8 cellular contexts compared by ENCODE assay signal in genomic region chr5:150763023-150763793, GRCh38. TPM values are rescaled to one million over a fixed set of nuclear protein-coding genes. Genes with fewer than 3 reads are reported as not detected.
A peak's percentile ranks its signal among the peaks of the same experiment; 100 is the strongest.
DNase-seq lines count a peak whose midpoint lies in the region; ATAC-seq, FAIRE-seq and TF ChIP-seq lines count a peak whose summit lies in the region.

No MANE protein-coding gene starts in this region.

- H2AFZ ChIP-seq in PC-3 (ENCODE audit: low read length): peak overlapping the region; percentile 27; the same call in 1 of the 2 replicates

- H3K4me1 Mint-ChIP-seq in activated CD4-positive, alpha-beta T cell treated with anti-CD3 and anti-CD28 coated beads, Interleukin-2, amount 10 ng/mL, durations not matched to agents 7 days and 5 days: peaks cover 11% of the 10 kb centered on the region

- intact Hi-C loops in PC-3 (cut with micrococcal nuclease): no loop called here

- H3F3A ChIP-seq in PC-3 (ENCODE audit: low read length, unreplicated experiment): no peaks in the 10 kb centered on the region

- no peaks in the 10 kb centered on the region for H3K36me3 Mint-ChIP-seq in activated CD4-positive, alpha-beta T cell treated with anti-CD3 and anti-CD28 coated beads, Interleukin-2, amount 10 ng/mL, durations not matched to agents 7 days and 5 days (ENCODE audit: low read depth)

- H3K27ac ChIP-seq in PC-3 (ENCODE audit: low read length): no peak overlapping the region

- no peak for FAIRE-seq in HTR-8/SVneo (lab: Jason Lieb, UNC)

- no peaks in the 10 kb centered on the region for H4K20me1 ChIP-seq in PC-3 (ENCODE audit: low read length)

- H3K27me3 ChIP-seq in PC-3 (ENCODE audit: low read length): no peaks in the 10 kb centered on the region

- POLR2A ChIA-PET in PC-3 (lab: Charles Lee; ENCODE audit: unreplicated experiment): no interaction called here
- POLR2A ChIA-PET in activated CD4-positive, alpha-beta T cell treated with anti-CD3 and anti-CD28 coated beads, Interleukin-2, amount 10 ng/mL, durations not matched to agents 7 days and 5 days (lab: Charles Lee): no interaction called here

- peaks cover 12% of the 10 kb centered on the region for H3K9me3 Mint-ChIP-seq in activated CD4-positive, alpha-beta T cell treated with anti-CD3 and anti-CD28 coated beads, Interleukin-2, amount 10 ng/mL, durations not matched to agents 7 days and 5 days

- H3K79me2 ChIP-seq in PC-3 (ENCODE audit: low read length): peaks cover 1% of the 10 kb centered on the region

- no TSS peak for BruUV-seq in PC-3 (replicated peaks; lab: Mats Ljungman, UMichigan)

- no peaks in the 10 kb centered on the region for H3K27me3 Mint-ChIP-seq in activated CD4-positive, alpha-beta T cell treated with anti-CD3 and anti-CD28 coated beads, Interleukin-2, amount 10 ng/mL, durations not matched to agents 7 days and 5 days

- no peak overlapping the region for H3K4me3 ChIP-seq in PC-3 (ENCODE audit: low read length)
- no peak overlapping the region for H3K4me3 ChIP-seq in skeletal muscle cell (ENCODE audit: low read depth, low read length)

- no peaks in the 10 kb centered on the region for H3K9me3 ChIP-seq in PC-3 (ENCODE audit: low read length)

- peaks cover 12% of the 10 kb centered on the region for H3K4me1 ChIP-seq in PC-3 (ENCODE audit: insufficient read depth, low read length)

- ATAC-seq in PC-3 (no peak), GM21447 (IDR thresholded peaks at IDR 0.05; ENCODE audit: unreplicated experiment) (no peak)

- CTCF ChIA-PET in PC-3 (lab: Charles Lee): no interaction called here
- CTCF ChIA-PET in activated CD4-positive, alpha-beta T cell treated with anti-CD3 and anti-CD28 coated beads, Interleukin-2, amount 10 ng/mL, durations not matched to agents 7 days and 5 days (lab: Charles Lee): interaction anchor here (0.9 to 1.7 kb wide), 4 partner anchors 16 to 62 kb away, joined by 3 to 5 read pairs (median 4); partner anchors contain the start of genes RBM22 and SMIM3

- no peak overlapping the region for H3K4me2 ChIP-seq in PC-3 (ENCODE audit: low read length)

- no peaks in the 10 kb centered on the region for H3K36me3 ChIP-seq in PC-3 (ENCODE audit: low read depth, low read length)

- DNase-seq in HTR-8/SVneo (ENCODE audit: insufficient read length, low spot score) (peak; percentile 61), PC-3 (peak; percentile 58), fibroblast of peridontal ligament (ENCODE audit: extremely low read depth) (peak; percentile 79), skeletal muscle cell (ENCODE audit: low read depth) (peak; percentile 95)
- no peak for DNase-seq in activated CD4-positive, alpha-beta T cell treated with anti-CD3 and anti-CD28 coated beads, Interleukin-2, amount 10 ng/mL, durations not matched to agents 7 days and 5 days
- no peak for DNase-seq in central memory CD4-positive, alpha-beta T cell
- DNase-seq in stimulated activated CD4-positive, alpha-beta T cell treated with anti-CD3 and anti-CD28 coated beads, Interleukin-15, amount 100 ng/mL, for 24 hours: no peak

- H3K9ac ChIP-seq in PC-3 (ENCODE audit: low read length): no peak overlapping the region

- TF ChIP-seq CTCF in PC-3 (conservative IDR thresholded peaks at IDR 0.05; ENCODE audit: low read depth, low read length): no peak

- H3K27ac Mint-ChIP-seq in activated CD4-positive, alpha-beta T cell treated with anti-CD3 and anti-CD28 coated beads, Interleukin-2, amount 10 ng/mL, durations not matched to agents 7 days and 5 days: no peak overlapping the region

- H3K4me3 Mint-ChIP-seq in activated CD4-positive, alpha-beta T cell treated with anti-CD3 and anti-CD28 coated beads, Interleukin-2, amount 10 ng/mL, durations not matched to agents 7 days and 5 days: no peak overlapping the region

- H3K9me2 ChIP-seq in PC-3 (replicated peaks; ENCODE audit: low read length): no peaks in the 10 kb centered on the region

RNA-seq across cellular contexts. Expression of gene DCTN4, which starts 4.4 kb away (rescaled TPM):
- 40.5 and 45.0 TPM in 2 replicates for total RNA-seq in PC-3 (2014; rRNA removed)
- 10 to 100 TPM; 38.7 to 45.6 TPM for total RNA-seq in activated CD4-positive, alpha-beta T cell treated with anti-CD3 and anti-CD28 coated beads, Interleukin-2, amount 10 ng/mL, durations not matched to agents 7 days and 5 days

RNA-seq across cellular contexts. Expression of gene SMIM3, which starts 15.3 kb away (rescaled TPM):
- 11.3 and 15.6 TPM in 2 replicates for total RNA-seq in PC-3 (2014; rRNA removed)
- total RNA-seq in activated CD4-positive, alpha-beta T cell treated with anti-CD3 and anti-CD28 coated beads, Interleukin-2, amount 10 ng/mL, durations not matched to agents 7 days and 5 days: 1 to 10 TPM; 8.4 to 8.9 TPM

Comparison
In these comparisons a context has a peak if more than half of its experiments do, and no peak if none do; other contexts are left out.
1. DNase-seq: peak in HTR-8/SVneo (single experiment), PC-3 (single experiment), fibroblast of peridontal ligament (single experiment) and skeletal muscle cell (single experiment); none in activated CD4-positive, alpha-beta T cell treated with anti-CD3 and anti-CD28 coated beads, Interleukin-2, amount 10 ng/mL, durations not matched to agents 7 days and 5 days (single experiment), central memory CD4-positive, alpha-beta T cell (single experiment) and stimulated activated CD4-positive, alpha-beta T cell treated with anti-CD3 and anti-CD28 coated beads, Interleukin-15, amount 100 ng/mL, for 24 hours (single experiment).